ENCODE assay signal across 2 cellular contexts in genomic region chr16:88314991-88315542, GRCh38.
TF ChIP-seq lines count a peak whose summit lies in the region.

No MANE protein-coding gene starts in this region.

TF ChIP-seq in HCT116, 20 proteins besides CTCF, POLR2A, EP300 and RAD21 (continued from another document):
- no peak for TF ChIP-seq CEBPB (IDR thresholded peaks at IDR 0.05; ENCODE audit: low read depth)
- TF ChIP-seq POLR2AphosphoS5 (IDR thresholded peaks at IDR 0.05; ENCODE audit: low read depth, low read length) = no peak
- no peak for TF ChIP-seq SRF (IDR thresholded peaks at IDR 0.05; ENCODE audit: low read depth)
- TF ChIP-seq CBX3 (IDR thresholded peaks at IDR 0.05; ENCODE audit: low read depth) = no peak
- no peak for TF ChIP-seq REST (IDR thresholded peaks at IDR 0.05; ENCODE audit: low read depth)
- TF ChIP-seq MAX (IDR thresholded peaks at IDR 0.05) = no peak
- TF ChIP-seq ZNF274 (IDR thresholded peaks at IDR 0.05; ENCODE audit: low read depth, low read length) = no peak
- no peak for TF ChIP-seq EZH2phosphoT487 (IDR thresholded peaks at IDR 0.05; ENCODE audit: borderline replicate concordance)
- no peak for TF ChIP-seq TCF7L2 (IDR thresholded peaks at IDR 0.05; ENCODE audit: borderline replicate concordance, extremely low read depth, insufficient read depth, insufficient read length)

TF ChIP-seq in endothelial cell of umbilical vein, 7 proteins besides CTCF, POLR2A, EP300 and RAD21 (continued from another document):
- TF ChIP-seq POLR2AphosphoS5 (IDR thresholded peaks at IDR 0.05; ENCODE audit: insufficient read depth, low read depth, low read length) = no peak
